8 cellular contexts compared by ENCODE assay signal in genomic region chr15:52256366-52256765, GRCh38. TPM values are rescaled to one million over a fixed set of nuclear protein-coding genes. Genes with fewer than 3 reads are reported as not detected.
DNase-seq lines count a peak whose midpoint lies in the region; ATAC-seq, FAIRE-seq and TF ChIP-seq lines count a peak whose summit lies in the region.

No MANE protein-coding gene starts in this region.

- H3K4me3 ChIP-seq in GM12864 (ENCODE audit: low read depth, low read length) (no peak overlapping the region), pancreas (no peak overlapping the region), tibial nerve (no peak overlapping the region)

- H3K27me3 ChIP-seq in pancreas (no peaks in the 10 kb centered on the region), tibial nerve (no peaks in the 10 kb centered on the region)

- no peak for FAIRE-seq in pancreas (lab: Jason Lieb, UNC)

- TF ChIP-seq POLR2A in tibial nerve (IDR thresholded peaks at IDR 0.05) = no peak

- H3K36me3 ChIP-seq in pancreas = peaks cover 4 to 29% (median 4%) of the 10 kb centered on the region in 3 donors
- H3K36me3 ChIP-seq in tibial nerve = no peaks in the 10 kb centered on the region

- intact Hi-C loops in pancreas (cut with DNase I) = loop anchor here in 2 of 3 donors (10.0 kb wide), 3 partner anchors 68 to 478 kb away; no protein-coding TSS in a partner anchor

- in situ Hi-C loops in KBM-7 (cut with MboI; ENCODE audit: low pct_unique_long_range_greater_than_20kb, low sequenced_read_pairs) (no loop called here), SK-MEL-5 (cut with HindIII; ENCODE audit: low pct_unique_long_range_greater_than_20kb, low sequenced_read_pairs) (loop anchor here (25.0 kb wide), 1 partner anchor 481 kb away; no protein-coding TSS in a partner anchor)

- TF ChIP-seq CTCF in GM12864 (IDR thresholded peaks at IDR 0.05; ENCODE audit: low read depth, low read length, missing control alignments) (peak; percentile 82), pancreas (IDR thresholded peaks at IDR 0.05) (peak; percentile 57 to 77 (median 67)), tibial nerve (IDR thresholded peaks at IDR 0.05) (peak; percentile 69 to 89 (median 77))

- ATAC-seq in pancreas (peak; percentile 58 to 83 (median 73)), HG02981 (IDR thresholded peaks at IDR 0.05; ENCODE audit: unreplicated experiment) (no peak)

- H3K27ac ChIP-seq in pancreas (no peak overlapping the region), tibial nerve (no peak overlapping the region)

- peaks cover 0 to 10% (median 0%) of the 10 kb centered on the region in 3 donors for H3K4me1 ChIP-seq in pancreas
- H3K4me1 ChIP-seq in tibial nerve = peaks cover 0 to 11% (median under 1%) of the 10 kb centered on the region in 4 donors

- H3K9me3 ChIP-seq in pancreas = no peaks in the 10 kb centered on the region
- H3K9me3 ChIP-seq in tibial nerve = no peaks in the 10 kb centered on the region

- 8% methylated on average over 10 of the region's 10 CpGs for WGBS in pancreas, 2 donors
- WGBS in tibial nerve, 2 donors = 4% methylated on average over 10 of the region's 10 CpGs

- TF ChIP-seq EP300 in tibial nerve (IDR thresholded peaks at IDR 0.05) = peak in 1 of 2 donors; percentile 34

- DNase-seq in GM12864 (ENCODE audit: low read depth) (peak; percentile 66), KBM-7 (peak; percentile 88), SK-MEL-5 (ENCODE audit: low read depth, low spot score) (peak; percentile 83), foreskin melanocyte (peak; percentile 71), pancreas (peak in 5 of 6 donors; percentile 48 to 75 (median 53)), tibial nerve (ENCODE audit: low spot score in 2 of 2) (peak; percentile 45 to 86)
- DNase-seq in activated naive CD4-positive, alpha-beta T cell (lab: John Stamatoyannopoulos, UW) = peak; percentile 19 to 52 (median 34)

RNA-seq across cellular contexts. Expression of gene MYO5C, which starts 39.2 kb away (rescaled TPM):
- total RNA-seq in SK-MEL-5 (2014; rRNA removed; shearing (Covaris generic)) = 0.03 and 0.11 TPM in 2 replicates
- polyA plus RNA-seq in SK-MEL-5 (2015; cell fraction: cytosol; rRNA removed) = 0.03 and 0.12 TPM in 2 replicates
- 0.07 and 0.34 TPM in 2 replicates for polyA plus RNA-seq in SK-MEL-5 (2015; cell fraction: nucleus; rRNA removed)
- 10 to 100 TPM; 32.6 to 52.7 (median 41.3) TPM for total RNA-seq in pancreas
- 10 to 100 TPM; 12.7 to 12.8 TPM for polyA plus RNA-seq in pancreas
- 10 to 100 TPM in 3 of 4 donors, 1 to 10 TPM in 1; 9.8 to 39.3 (median 12.6) TPM for total RNA-seq in tibial nerve

Comparison
In these comparisons a context has a peak if more than half of its experiments do, and no peak if none do; other contexts are left out.
1. DNase-seq: peak in every context shown above with its lines; median percentile 88 in KBM-7; 83 in SK-MEL-5; 71 in foreskin melanocyte; 66 in GM12864; 66 in tibial nerve; 53 in pancreas; 34 in activated naive CD4-positive, alpha-beta T cell.